Comparison of ENCODE assay signal across 8 cellular contexts in genomic region chr6:142945071-142945445, GRCh38. TPM values are rescaled to one million over a fixed set of nuclear protein-coding genes. Genes with fewer than 3 reads are reported as not detected.
DNase-seq lines count a peak whose midpoint lies in the region; ATAC-seq and TF ChIP-seq lines count a peak whose summit lies in the region.

Gene HIVEP2 (minus strand): TSS chr6:142945176. CDS start chr6:142774738, 170,438 bp downstream.

- POLR2A ChIA-PET in HCT116 (lab: Charles Lee) = no interaction called here

- peaks cover 13% of the 10 kb centered on the region; the same call in 1 of the 2 replicates for H3K79me2 ChIP-seq in HCT116 (ENCODE audit: insufficient read depth, low read length)

- intact Hi-C loops in HCT116 (cut with micrococcal nuclease) = loop anchor here (10.0 kb wide), 1 partner anchor 480 kb away; no protein-coding TSS in a partner anchor

- no peaks in the 10 kb centered on the region for H3K9me2 ChIP-seq in HCT116 (ENCODE audit: insufficient read depth)

- H3K9ac ChIP-seq in HCT116 (ENCODE audit: low read length) = peak within 1 kb of the TSS; percentile 77

- H3K9me3 ChIP-seq in HCT116 (ENCODE audit: control insufficient read depth in 1 of 2, insufficient read depth in 1 of 2, low read depth in 1 of 2, low read length in 2 of 2) = no peaks in the 10 kb centered on the region

- TF ChIP-seq POLR2A in HCT116 (IDR thresholded peaks at IDR 0.05; ENCODE audit: borderline replicate concordance, extremely low read depth, insufficient read depth, insufficient read length) = no peak

- H3K4me2 ChIP-seq in HCT116 (ENCODE audit: low read length) = peak within 1 kb of the TSS; percentile 97

- peak within 1 kb of the TSS; percentile 74 to 80 for H3K4me3 ChIP-seq in HCT116 (replicated peaks in 1 of 2; ENCODE audit: low read depth in 1 of 2, low read length in 2 of 2)

- H3K27me3 ChIP-seq in HCT116 (ENCODE audit: insufficient read depth, low read length) = no peaks in the 10 kb centered on the region

- H3K36me3 ChIP-seq in HCT116 (ENCODE audit: control insufficient read depth in 1 of 2, insufficient read depth in 2 of 2, low read length in 2 of 2) = no peaks in the 10 kb centered on the region

- no peak for TF ChIP-seq RAD21 in HCT116 (IDR thresholded peaks at IDR 0.05; ENCODE audit: low read depth)

- DNase-seq in GF-D8 (lab: John Stamatoyannopoulos, UW) = peak; percentile 56
- DNase-seq in HCT116 (ENCODE audit: low read depth, low spot score) = no peak
- peak; percentile 55 for DNase-seq in NCI-H2171 (lab: John Stamatoyannopoulos, UW)
- DNase-seq in activated CD4-positive, alpha-beta T cell treated with anti-CD3 and anti-CD28 coated beads for 24 hours (ENCODE audit: low read depth in 2 of 2) = peak; percentile 85 to 87
- DNase-seq in cerebellar cortex (ENCODE audit: low spot score) = peak; percentile 63
- DNase-seq in kidney tubule cell (ENCODE audit: low spot score) = peak; percentile 92
- DNase-seq in stimulated activated CD4-positive, alpha-beta T cell treated with anti-CD3 and anti-CD28 coated beads, Interleukin-1b, Interleukin-23, amount 100 ng/mL, for 48 hours = peak; percentile 90
- DNase-seq in GM19240 (ENCODE audit: insufficient read length, low spot score) = no peak

- RAD21 ChIA-PET in HCT116 (lab: Charles Lee; ENCODE audit: low non-redundant PET in 1 of 2, low total read pairs in 2 of 2, uncharacterized antibody in 2 of 2, unreplicated experiment in 2 of 2) = no interaction called here

- ATAC-seq in HCT116 = peak; percentile 48

- H3K4me1 ChIP-seq in HCT116 (ENCODE audit: control insufficient read depth in 1 of 2, insufficient read depth in 2 of 2, low read length in 2 of 2) = peaks cover 20 to 32% of the 10 kb centered on the region in 2 experiments; a peak in 3 of 4 replicates

- BruUV-seq in HCT116 (replicated peaks; lab: Mats Ljungman, UMichigan) = no TSS peak

- CTCF ChIA-PET in HCT116 (lab: Charles Lee) = no interaction called here

- H3K27ac ChIP-seq in HCT116 (ENCODE audit: low read depth, low read length) = peak within 1 kb of the TSS; percentile 78

- no peak for TF ChIP-seq CTCF in HCT116 (IDR thresholded peaks at IDR 0.05 in 2 of 3, conservative IDR thresholded peaks at IDR 0.05 in 1 of 3; ENCODE audit: borderline replicate concordance in 1 of 3, insufficient read depth in 1 of 3, low read depth in 2 of 3, low read length in 2 of 3)

- H4K20me1 ChIP-seq in HCT116 (ENCODE audit: insufficient read depth) = no peaks in the 10 kb centered on the region

- H2AFZ ChIP-seq in HCT116 (ENCODE audit: low read depth, low read length, poor library complexity, severe bottlenecking) = no peak within 1 kb of the TSS

TF ChIP-seq in HCT116, 20 proteins besides CTCF, POLR2A, EP300 and RAD21:
- TF ChIP-seq YY1 (IDR thresholded peaks at IDR 0.05; ENCODE audit: extremely low read depth, insufficient replicate concordance, low read depth, low read length) (peak; percentile 48), EGR1 (IDR thresholded peaks at IDR 0.05; ENCODE audit: low read depth) (no peak), SIN3A (IDR thresholded peaks at IDR 0.05; ENCODE audit: low read depth) (no peak), SRF (IDR thresholded peaks at IDR 0.05; ENCODE audit: low read depth) (no peak), CEBPB (IDR thresholded peaks at IDR 0.05; ENCODE audit: low read depth) (peak; percentile 54; the same call in 1 of the 2 replicates), EZH2 (IDR thresholded peaks at IDR 0.05) (no peak), ZBTB33 (IDR thresholded peaks at IDR 0.05; ENCODE audit: extremely low read depth, insufficient replicate concordance, low read length) (no peak), REST (IDR thresholded peaks at IDR 0.05; ENCODE audit: low read depth) (no peak), MAX (IDR thresholded peaks at IDR 0.05) (no peak), FOSL1 (IDR thresholded peaks at IDR 0.05; ENCODE audit: low read depth) (no peak), POLR2AphosphoS5 (IDR thresholded peaks at IDR 0.05; ENCODE audit: low read depth, low read length) (no peak), EZH2phosphoT487 (IDR thresholded peaks at IDR 0.05; ENCODE audit: borderline replicate concordance) (no peak), ATF3 (IDR thresholded peaks at IDR 0.05) (no peak), JUND (IDR thresholded peaks at IDR 0.05) (no peak), ZNF274 (IDR thresholded peaks at IDR 0.05; ENCODE audit: low read depth, low read length) (no peak), ELF1 (IDR thresholded peaks at IDR 0.05; ENCODE audit: borderline replicate concordance, low read depth) (no peak), CBX3 (IDR thresholded peaks at IDR 0.05; ENCODE audit: low read depth) (no peak), SP1 (IDR thresholded peaks at IDR 0.05; ENCODE audit: low read depth) (no peak), TCF7L2 (IDR thresholded peaks at IDR 0.05; ENCODE audit: borderline replicate concordance, extremely low read depth, insufficient read depth, insufficient read length) (peak; percentile 30), ZFX (IDR thresholded peaks at IDR 0.05) (0 out of 2 replicates have a peak, but pooled peaks have one; percentile 20)

RNA-seq across cellular contexts. Expression of gene HIVEP2, which starts in this region (rescaled TPM):
- total RNA-seq in HCT116 (2021; ENCODE audit: unreplicated experiment) = 8.1 TPM
- 5.4 and 5.8 TPM in 2 replicates for polyA plus RNA-seq in HCT116 (2012)

Comparison
In these comparisons a context has a peak if more than half of its experiments do, and no peak if none do; other contexts are left out.
1. DNase-seq: peak in GF-D8 (single experiment), NCI-H2171 (single experiment), activated CD4-positive, alpha-beta T cell treated with anti-CD3 and anti-CD28 coated beads for 24 hours (2 of 2), cerebellar cortex (single experiment), kidney tubule cell (single experiment) and stimulated activated CD4-positive, alpha-beta T cell treated with anti-CD3 and anti-CD28 coated beads, Interleukin-1b, Interleukin-23, amount 100 ng/mL, for 48 hours (single experiment); none in HCT116 (single experiment) and GM19240 (single experiment).